In the genomic region with DNA sequence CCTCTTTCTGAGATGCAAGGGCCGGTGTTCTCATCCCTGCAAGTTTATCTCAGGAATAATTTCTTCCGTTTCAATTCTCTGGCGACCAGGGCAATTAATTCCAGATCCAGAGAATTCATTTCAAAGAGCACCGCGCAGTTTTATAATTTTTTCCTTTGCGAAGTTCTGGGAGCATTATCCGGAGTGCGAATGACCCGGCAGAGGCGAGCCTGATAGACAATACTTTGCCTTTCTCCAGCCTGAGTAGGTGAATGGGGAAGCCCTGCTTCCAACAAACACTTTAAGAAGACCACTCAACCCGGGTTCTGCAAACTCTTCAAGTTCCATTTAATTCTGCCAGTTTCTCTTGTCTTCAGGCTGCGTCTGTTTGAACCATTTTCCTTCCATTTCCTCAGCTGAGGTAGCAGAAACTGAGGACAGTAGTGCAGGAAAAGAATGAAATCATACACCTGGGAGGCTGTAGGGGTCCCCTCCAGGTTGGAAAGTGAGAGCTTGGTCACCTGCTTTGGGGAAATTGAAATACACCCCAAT, we compare ENCODE assay signal across 12 cellular contexts. TPM values are rescaled to one million over a fixed set of nuclear protein-coding genes. Genes with fewer than 3 reads are reported as not detected.
DNase-seq lines count a peak whose midpoint lies in the region; ATAC-seq, FAIRE-seq and TF ChIP-seq lines count a peak whose summit lies in the region.
"Had no signal": no experiment of that assay in that cellular context is flagged by ENCODE, and none has a peak within 500 bp of the region (broad histone marks: within the 10 kb centered on the region; RNA-seq: fewer than 3 reads in every experiment).

No MANE protein-coding gene starts in this region.

- no peak overlapping the region for H2AFZ ChIP-seq in HepG2 (ENCODE audit: low read length)

- no TSS peak for BruUV-seq in HepG2 (replicated peaks; lab: Mats Ljungman, UMichigan)

- TF ChIP-seq EP300 in HepG2 (IDR thresholded peaks at IDR 0.05; ENCODE audit: low read depth in 2 of 2, low read length in 2 of 2) (no peak), HepG2 (CRISPR knock-in tag; IDR thresholded peaks at IDR 0.05; ENCODE audit: borderline replicate concordance) (no peak)

- TF ChIP-seq CTCF in HepG2 (CRISPR knock-in tag; IDR thresholded peaks at IDR 0.05) (no peak), right lobe of liver (IDR thresholded peaks at IDR 0.05) (no peak), osteocyte (IDR thresholded peaks at IDR 0.05) (no peak)
- no peak for TF ChIP-seq CTCF in CD8-positive, alpha-beta T cell (IDR thresholded peaks at IDR 0.05)

- H3K4me3 ChIP-seq in HepG2 (replicated peaks in 1 of 3; ENCODE audit: insufficient read depth in 1 of 3, low read depth in 2 of 3, low read length in 3 of 3) (peak overlapping the region in 2 of 3 experiments; percentile 36 to 63; a peak in 2 of 6 replicates), right lobe of liver (peak overlapping the region in 1 of 3 donors; percentile 44), iPS-11a (ENCODE audit: low read depth, low read length) (peak overlapping the region; percentile 58)
- H3K4me3 ChIP-seq in CD8-positive, alpha-beta T cell (ENCODE audit: low read depth, low read length) = no peak overlapping the region

- peak overlapping the region; percentile 70 for H3K4me3 Mint-ChIP-seq in osteocyte (ENCODE audit: unreplicated experiment)
- H3K4me3 Mint-ChIP-seq in CD8-positive, alpha-beta T cell = no peak overlapping the region

- H4K20me1 ChIP-seq in HepG2 (ENCODE audit: insufficient read depth, low read length) = no peaks in the 10 kb centered on the region

- no peak for FAIRE-seq in HepG2 (lab: Jason Lieb, UNC)

- WGBS in HepG2 (ENCODE audit: low lambda C conversion rate) = 5% methylated on average over 12 of the region's 12 CpGs
- 6% methylated on average over 12 of the region's 12 CpGs for WGBS in right lobe of liver (ENCODE audit: insufficient coverage, low coverage, low lambda C conversion rate, missing lambda C conversion rate)

- H3K27me3 Mint-ChIP-seq in osteocyte (ENCODE audit: unreplicated experiment) = peaks cover 87% of the 10 kb centered on the region
- peaks cover 70% of the 10 kb centered on the region for H3K27me3 Mint-ChIP-seq in CD8-positive, alpha-beta T cell (ENCODE audit: low read depth)

- H3K36me3 Mint-ChIP-seq in osteocyte (ENCODE audit: unreplicated experiment) = no peaks in the 10 kb centered on the region
- no peaks in the 10 kb centered on the region for H3K36me3 Mint-ChIP-seq in CD8-positive, alpha-beta T cell

- H3K9ac ChIP-seq in HepG2 (ENCODE audit: insufficient read depth, low read depth, low read length) = no peak overlapping the region

- no peak overlapping the region for H3K27ac Mint-ChIP-seq in osteocyte (ENCODE audit: unreplicated experiment)
- H3K27ac Mint-ChIP-seq in CD8-positive, alpha-beta T cell = no peak overlapping the region

- CTCF ChIA-PET in HepG2 (lab: Yijun Ruan, JAX; ENCODE audit: low intra/inter-chr PET ratio, low total read pairs) = no interaction called here
- CTCF ChIA-PET in CD8-positive, alpha-beta T cell (lab: Charles Lee) = no interaction called here

- H3K27me3 ChIP-seq in HepG2 (ENCODE audit: control insufficient read depth in 1 of 2, insufficient read depth in 2 of 2, low read length in 2 of 2) = peaks cover 20 to 80% of the 10 kb centered on the region in 2 experiments
- peaks cover 5 to 65% of the 10 kb centered on the region in 2 donors for H3K27me3 ChIP-seq in right lobe of liver
- H3K27me3 ChIP-seq in CD8-positive, alpha-beta T cell (ENCODE audit: insufficient read depth, low read length) = peaks cover 32% of the 10 kb centered on the region

- no peaks in the 10 kb centered on the region for H3K9me3 Mint-ChIP-seq in osteocyte (ENCODE audit: unreplicated experiment)
- H3K9me3 Mint-ChIP-seq in CD8-positive, alpha-beta T cell = no peaks in the 10 kb centered on the region

- H3K27ac ChIP-seq in HepG2 (ENCODE audit: extremely low read length, insufficient read depth, low read length) = no peak overlapping the region
- H3K27ac ChIP-seq in right lobe of liver = no peak overlapping the region
- H3K27ac ChIP-seq in CD8-positive, alpha-beta T cell (ENCODE audit: low read depth, low read length) = no peak overlapping the region

- POLR2A ChIA-PET in HepG2 (lab: Yijun Ruan, JAX) = no interaction called here
- POLR2A ChIA-PET in CD8-positive, alpha-beta T cell (lab: Charles Lee) = no interaction called here

- no peaks in the 10 kb centered on the region for H3K79me2 ChIP-seq in HepG2 (ENCODE audit: insufficient read depth, low read length)

- TF ChIP-seq POLR2A in HepG2 (IDR thresholded peaks at IDR 0.05; ENCODE audit: insufficient read depth in 1 of 2, low read depth in 2 of 2, low read length in 2 of 2) (no peak), right lobe of liver (IDR thresholded peaks at IDR 0.05) (no peak)

- in situ Hi-C loops in HepG2 (cut with HindIII; ENCODE audit: extremely low pct_ligation_motif_present, low pct_unique_long_range_greater_than_20kb) = no loop called here

- no peaks in the 10 kb centered on the region for H3K9me3 ChIP-seq in HepG2 (ENCODE audit: low read length)
- H3K9me3 ChIP-seq in right lobe of liver = no peaks in the 10 kb centered on the region
- no peaks in the 10 kb centered on the region for H3K9me3 ChIP-seq in CD8-positive, alpha-beta T cell (ENCODE audit: low read length)

- peaks cover 24% of the 10 kb centered on the region for H3K4me1 Mint-ChIP-seq in osteocyte (ENCODE audit: unreplicated experiment)
- peaks cover 17% of the 10 kb centered on the region for H3K4me1 Mint-ChIP-seq in CD8-positive, alpha-beta T cell (ENCODE audit: low read depth)

- DNase-seq in HepG2 (ENCODE audit: low spot score) = no peak
- no peak for DNase-seq in right lobe of liver
- no peak for DNase-seq in osteocyte (ENCODE audit: extremely low spot score, unreplicated experiment)
- no peak for DNase-seq in COR-L47 (lab: John Stamatoyannopoulos, UW)
- DNase-seq in ecto neural progenitor cell (ENCODE audit: low spot score) = no peak
- no peak for DNase-seq in CD8-positive, alpha-beta T cell
- DNase-seq: effector memory CD4-positive, alpha-beta T cell; SIG-M5 had no signal

- no peak for TF ChIP-seq RAD21 in HepG2 (CRISPR knock-in tag; IDR thresholded peaks at IDR 0.05)

- intact Hi-C loops in HepG2 (cut with micrococcal nuclease; ENCODE audit: unreplicated experiment) = no loop called here
- intact Hi-C loops in right lobe of liver (cut with DNase I) = no loop called here
- intact Hi-C loops in CD8-positive, alpha-beta T cell (cut with DNase I, micrococcal nuclease) = no loop called here

- peak overlapping the region; percentile 78 for H3K4me2 ChIP-seq in HepG2 (ENCODE audit: low read depth, low read length)

- ATAC-seq in HepG2 (no peak), right lobe of liver (no peak), HG03342 (IDR thresholded peaks at IDR 0.05; ENCODE audit: unreplicated experiment) (no peak)
- ATAC-seq in CD8-positive, alpha-beta T cell = no peak
- ATAC-seq: HCT116 had no signal

- H3K4me1 ChIP-seq in HepG2 (ENCODE audit: insufficient read depth, low read length) = peaks cover 19% of the 10 kb centered on the region
- H3K4me1 ChIP-seq in right lobe of liver = peaks cover 0 to 27% (median 4%) of the 10 kb centered on the region in 4 donors
- H3K4me1 ChIP-seq in CD8-positive, alpha-beta T cell (ENCODE audit: insufficient read depth, low read length) = peaks cover 13% of the 10 kb centered on the region

- H3K36me3 ChIP-seq in HepG2 (replicated peaks in 1 of 2; ENCODE audit: control insufficient read depth in 1 of 2, insufficient read depth in 2 of 2, low read length in 2 of 2) (no peaks in the 10 kb centered on the region), right lobe of liver (no peaks in the 10 kb centered on the region)
- H3K36me3 ChIP-seq in CD8-positive, alpha-beta T cell (ENCODE audit: insufficient read depth, low read length) = no peaks in the 10 kb centered on the region

TF ChIP-seq in HepG2, 621 proteins besides CTCF, POLR2A, EP300 and RAD21:
- peak; percentile 76; the same call in 1 of the 2 replicates for TF ChIP-seq EZH2 (conservative IDR thresholded peaks at IDR 0.05; ENCODE audit: low read depth, low read length)
- TF ChIP-seq ESRRA (CRISPR knock-in tag; IDR thresholded peaks at IDR 0.05; ENCODE audit: low read depth) = no peak
- no peak for TF ChIP-seq TAF1 (CRISPR knock-in tag; IDR thresholded peaks at IDR 0.05)
TF ChIP-seq in HepG2: peak in this region for 1.

RNA-seq across cellular contexts. Expression of gene VGLL2, which starts 1.0 kb away (rescaled TPM):
- total RNA-seq in HepG2 (2016; rRNA removed; fragmentation: Illumina TruSeq; extraction: Trizol) (not detected in 2 replicates), right lobe of liver (not detected), osteocyte (not detected in 2 replicates)
- not detected in 2 replicates for total RNA-seq in HepG2 (2016; cell fraction: cytosol; rRNA removed; fragmentation: Illumina TruSeq; extraction: Trizol; ENCODE audit: low read depth)
- total RNA-seq in HepG2 (2016; cell fraction: insoluble cytoplasmic fraction; rRNA removed; fragmentation: Illumina TruSeq; extraction: Trizol) = not detected in 2 replicates
- not detected in 2 replicates for total RNA-seq in HepG2 (2016; cell fraction: membrane; rRNA removed; fragmentation: Illumina TruSeq; extraction: Trizol)
- not detected in 2 replicates for total RNA-seq in HepG2 (2016; cell fraction: nucleus; rRNA removed; fragmentation: Illumina TruSeq; extraction: Trizol)
- not detected in 2 replicates for polyA plus RNA-seq in HepG2 (2011; rRNA removed)
- not detected in 2 replicates for polyA plus RNA-seq in HepG2 (2011; cell fraction: cytosol; rRNA removed)
- not detected in 2 replicates for polyA plus RNA-seq in HepG2 (2011; cell fraction: nucleus; rRNA removed)
- not detected in 2 replicates for polyA plus RNA-seq in HepG2 (2012)
- not detected in 2 replicates for polyA plus RNA-seq in HepG2 (2016; cell fraction: cytosol; fragmentation: Illumina TruSeq; extraction: Trizol; ENCODE audit: low read depth)
- not detected in 2 replicates for polyA plus RNA-seq in HepG2 (2016; cell fraction: insoluble cytoplasmic fraction; fragmentation: Illumina TruSeq; extraction: Trizol; ENCODE audit: low read depth)
- polyA plus RNA-seq in HepG2 (2016; cell fraction: membrane; fragmentation: Illumina TruSeq; extraction: Trizol; ENCODE audit: low read depth) = not detected in 2 replicates
- polyA plus RNA-seq in HepG2 (2016; cell fraction: nucleus; fragmentation: Illumina TruSeq; extraction: Trizol; ENCODE audit: insufficient read depth, low read depth) = not detected in 2 replicates
- polyA minus RNA-seq in HepG2 (2011; rRNA and poly(A)+ RNA removed; ENCODE audit: low replicate concordance) = not detected in 2 replicates
- polyA minus RNA-seq in HepG2 (2011; cell fraction: cytosol; rRNA and poly(A)+ RNA removed) = not detected in 2 replicates
- not detected in 2 replicates for polyA minus RNA-seq in HepG2 (2011; cell fraction: nucleus; rRNA and poly(A)+ RNA removed)
- total RNA-seq in CD8-positive, alpha-beta T cell = not detected
- total RNA-seq: lung had no signal
- polyA plus RNA-seq: lung had no signal
